8 cellular contexts compared by ENCODE assay signal in genomic region chr17:1716076-1716911, GRCh38. TPM values are rescaled to one million over a fixed set of nuclear protein-coding genes. Genes with fewer than 3 reads are reported as not detected.
DNase-seq lines count a peak whose midpoint lies in the region; ATAC-seq and TF ChIP-seq lines count a peak whose summit lies in the region.

No MANE protein-coding gene starts in this region.

- CTCF ChIA-PET in activated CD4-positive, alpha-beta memory T cell treated with anti-CD3 and anti-CD28 coated beads for 36 hours (lab: Charles Lee), result interaction anchor here (0.7 to 2.9 kb wide), 12 partner anchors 9 to 338 kb away, joined by 3 to 22 read pairs (median 4); partner anchors contain the start of genes HIC1, PRPF8, RILP and RPA1

- intact Hi-C loops in CD14-positive monocyte (cut with micrococcal nuclease), result loop anchor here (2.0 to 10.0 kb wide), 8 partner anchors 31 to 676 kb away; partner anchors contain the start of genes PRPF8 (in 2 of the 2), DPH1 (in 1 of the 2), RILP (in 1 of the 2) and RPA1 (in 1 of the 2)
- intact Hi-C loops in activated CD4-positive, alpha-beta memory T cell treated with anti-CD3 and anti-CD28 coated beads for 36 hours (cut with micrococcal nuclease), result loop anchor here (1.0 to 10.0 kb wide), 6 partner anchors 32 to 549 kb away; partner anchors contain the start of genes OVCA2, PITPNA, PRPF8 and RILP
- intact Hi-C loops in dorsolateral prefrontal cortex (cut with DNase I), result loop anchor here (2.0 to 10.0 kb wide), 6 partner anchors 34 to 316 kb away; partner anchors contain the start of genes PITPNA (in 2 of the 2), DPH1 (in 1 of the 2), PRPF8 (in 1 of the 2) and SMYD4 (in 1 of the 2)
- intact Hi-C loops in right lobe of liver (cut with DNase I), result no loop called here

- WGBS in right lobe of liver (ENCODE audit: insufficient coverage, low coverage, low lambda C conversion rate, missing lambda C conversion rate), result 0% methylated on average over 11 of the region's 70 CpGs

- peaks cover 0 to 32% (median 15%) of the 10 kb centered on the region in 4 donors for H3K4me1 ChIP-seq in right lobe of liver

- H3K9me3 Mint-ChIP-seq in CD14-positive monocyte, result peaks cover 0 to 3% (median 0%) of the 10 kb centered on the region in 7 donors
- no peaks in the 10 kb centered on the region for H3K9me3 Mint-ChIP-seq in activated CD4-positive, alpha-beta memory T cell treated with anti-CD3 and anti-CD28 coated beads for 36 hours

- peaks cover 31 to 35% of the 10 kb centered on the region in 2 donors for H3K36me3 Mint-ChIP-seq in CD14-positive monocyte
- peaks cover 1% of the 10 kb centered on the region for H3K36me3 Mint-ChIP-seq in activated CD4-positive, alpha-beta memory T cell treated with anti-CD3 and anti-CD28 coated beads for 36 hours

- H3K4me3 ChIP-seq in dorsolateral prefrontal cortex (peak overlapping the region; percentile 62 to 100 (median 93)), right lobe of liver (peak overlapping the region; percentile 87 to 98 (median 90))

- peaks cover 4 to 20% (median 5%) of the 10 kb centered on the region in 3 donors for H3K27me3 Mint-ChIP-seq in CD14-positive monocyte (ENCODE audit: low read depth in 3 of 3)
- no peaks in the 10 kb centered on the region for H3K27me3 Mint-ChIP-seq in activated CD4-positive, alpha-beta memory T cell treated with anti-CD3 and anti-CD28 coated beads for 36 hours

- TF ChIP-seq POLR2A in right lobe of liver (IDR thresholded peaks at IDR 0.05), result peak; percentile 100

- H3K4me1 Mint-ChIP-seq in CD14-positive monocyte, result peaks cover 39% of the 10 kb centered on the region
- peaks cover 18% of the 10 kb centered on the region for H3K4me1 Mint-ChIP-seq in activated CD4-positive, alpha-beta memory T cell treated with anti-CD3 and anti-CD28 coated beads for 36 hours (ENCODE audit: low read depth)

- H3K9me3 ChIP-seq in right lobe of liver, result no peaks in the 10 kb centered on the region

- peaks cover 0 to 26% (median 14%) of the 10 kb centered on the region in 4 donors for H3K36me3 ChIP-seq in right lobe of liver

- POLR2A ChIA-PET in activated CD4-positive, alpha-beta memory T cell treated with anti-CD3 and anti-CD28 coated beads for 36 hours (lab: Charles Lee), result interaction anchor here (0.6 to 2.2 kb wide), 17 partner anchors 11 to 620 kb away, joined by 3 to 13 read pairs (median 4); partner anchors contain the start of genes HIC1, RILP, RPA1 and RTN4RL1

- H3K4me3 Mint-ChIP-seq in CD14-positive monocyte, result peak overlapping the region; percentile 92 to 93
- H3K4me3 Mint-ChIP-seq in activated CD4-positive, alpha-beta memory T cell treated with anti-CD3 and anti-CD28 coated beads for 36 hours, result peak overlapping the region; percentile 94

- ATAC-seq in GM19395 (IDR thresholded peaks at IDR 0.05; ENCODE audit: unreplicated experiment) (peak; percentile 76), HG03565 (IDR thresholded peaks at IDR 0.05; ENCODE audit: unreplicated experiment) (peak; percentile 72), right lobe of liver (peak; percentile 67 to 84 (median 75))

- H3K27ac ChIP-seq in dorsolateral prefrontal cortex (peak overlapping the region; percentile 81 to 100 (median 100)), right lobe of liver (peak overlapping the region; percentile 98 to 99 (median 98))

- H3K27ac Mint-ChIP-seq in CD14-positive monocyte, result peak overlapping the region; percentile 98 to 99 (median 99)
- peak overlapping the region; percentile 99 for H3K27ac Mint-ChIP-seq in activated CD4-positive, alpha-beta memory T cell treated with anti-CD3 and anti-CD28 coated beads for 36 hours

- DNase-seq in CD14-positive monocyte (ENCODE audit: low spot score) (peak; percentile 100), NCI-H774 (lab: John Stamatoyannopoulos, UW) (peak; percentile 96), dorsolateral prefrontal cortex (peak; percentile 99 to 100 (median 100)), right lobe of liver (peak; percentile 100)
- peak; percentile 100 for DNase-seq in activated CD4-positive, alpha-beta memory T cell treated with anti-CD3 and anti-CD28 coated beads for 36 hours
- peak; percentile 100 for DNase-seq in stimulated activated CD4-positive, alpha-beta T cell treated with anti-CD3 and anti-CD28 coated beads, Interleukin-4, amount 100 ng/mL, for 4 hours

- H3K27me3 ChIP-seq in dorsolateral prefrontal cortex (no peaks in the 10 kb centered on the region), right lobe of liver (no peaks in the 10 kb centered on the region)

- TF ChIP-seq CTCF in CD14-positive monocyte (IDR thresholded peaks at IDR 0.05) (no peak), dorsolateral prefrontal cortex (IDR thresholded peaks at IDR 0.05 in 54 of 56, conservative IDR thresholded peaks at IDR 0.05 in 2 of 56; ENCODE audit: low read depth in 1 of 56, partially characterized antibody in 56 of 56) (peak in 26 of 56 donors; percentile 1 to 49 (median 24)), right lobe of liver (IDR thresholded peaks at IDR 0.05) (peak in 1 of 4 donors; percentile 5)

RNA-seq across cellular contexts. Expression of gene TLCD2, which starts 6.1 kb away (rescaled TPM):
- not detected for polyA plus RNA-seq in CD14-positive monocyte
- under 1 TPM; 0.85 to 0.86 TPM for total RNA-seq in activated CD4-positive, alpha-beta memory T cell treated with anti-CD3 and anti-CD28 coated beads for 36 hours
- total RNA-seq in dorsolateral prefrontal cortex, result 1 to 10 TPM in 88 of 120 experiments, under 1 TPM in 32; 0.41 to 3.5 (median 1.3) TPM
- 10 to 100 TPM in 1 of 6 experiments, 1 to 10 TPM in 5; 2.5 to 17.7 (median 3.7) TPM for total RNA-seq in right lobe of liver

RNA-seq across cellular contexts. Expression of gene WDR81, which starts 8.2 kb away (rescaled TPM):
- 1 to 10 TPM; 6.2 to 8.8 TPM for polyA plus RNA-seq in CD14-positive monocyte
- total RNA-seq in activated CD4-positive, alpha-beta memory T cell treated with anti-CD3 and anti-CD28 coated beads for 36 hours, result 1 to 10 TPM; 6.3 to 7.3 TPM
- total RNA-seq in dorsolateral prefrontal cortex (10 to 100 TPM; 12.9 to 29.4 (median 19.8) TPM), right lobe of liver (10 to 100 TPM; 23.0 to 27.2 (median 23.9) TPM)

RNA-seq across cellular contexts. Expression of gene SERPINF2, which starts 26.4 kb away (rescaled TPM):
- polyA plus RNA-seq in CD14-positive monocyte, result under 1 TPM; 0.75 to 0.79 TPM
- total RNA-seq in activated CD4-positive, alpha-beta memory T cell treated with anti-CD3 and anti-CD28 coated beads for 36 hours, result not detected
- 1 to 10 TPM in 115 of 120 experiments, under 1 TPM in 5; 0.48 to 7.8 (median 2.1) TPM for total RNA-seq in dorsolateral prefrontal cortex
- total RNA-seq in right lobe of liver, result 1,000 to 10,000 TPM; 1,040 to 1,391 (median 1,137) TPM

RNA-seq across cellular contexts. Expression of gene PRPF8, which starts 31.6 kb away (rescaled TPM):
- 10 to 100 TPM; 53.3 to 78.0 TPM for polyA plus RNA-seq in CD14-positive monocyte
- 100 to 1,000 TPM; 370 to 378 TPM for total RNA-seq in activated CD4-positive, alpha-beta memory T cell treated with anti-CD3 and anti-CD28 coated beads for 36 hours
- total RNA-seq in dorsolateral prefrontal cortex (100 to 1,000 TPM; 220 to 305 (median 265) TPM), right lobe of liver (100 to 1,000 TPM in 3 of 6 experiments, 10 to 100 TPM in 3; 79.3 to 116 (median 102) TPM)

RNA-seq across cellular contexts. Expression of gene SERPINF1, which starts 45.6 kb away (rescaled TPM):
- 1 to 10 TPM; 8.0 to 9.9 TPM for polyA plus RNA-seq in CD14-positive monocyte
- total RNA-seq in activated CD4-positive, alpha-beta memory T cell treated with anti-CD3 and anti-CD28 coated beads for 36 hours, result under 1 TPM in 1 of 2 experiments, not detected in 1; 0.29 TPM
- total RNA-seq in dorsolateral prefrontal cortex, result 100 to 1,000 TPM in 32 of 120 experiments, 10 to 100 TPM in 88; 32.7 to 130 (median 83.9) TPM
- total RNA-seq in right lobe of liver, result 1,000 to 10,000 TPM in 2 of 6 experiments, 100 to 1,000 TPM in 4; 621 to 1,110 (median 800) TPM

Comparison
In these comparisons a context has a peak if more than half of its experiments do, and no peak if none do; other contexts are left out.
1. Peak in every context shown above with its lines: DNase-seq, ATAC-seq, H3K4me3 ChIP-seq and H3K27ac ChIP-seq.
2. RNA of gene SERPINF2, which starts 26.4 kb away (total RNA-seq): 1,040 to 1,391 TPM in right lobe of liver; 0.48 to 7.8 TPM in dorsolateral prefrontal cortex and not detected in activated CD4-positive, alpha-beta memory T cell treated with anti-CD3 and anti-CD28 coated beads for 36 hours; every median in the first group is over 100 times any median in the second.
3. intact Hi-C loops: an anchor here in CD14-positive monocyte (2.0 to 10.0 kb wide), activated CD4-positive, alpha-beta memory T cell treated with anti-CD3 and anti-CD28 coated beads for 36 hours (1.0 to 10.0 kb wide) and dorsolateral prefrontal cortex (2.0 to 10.0 kb wide); none called in right lobe of liver.